Comparison of ENCODE assay signal across 27 cellular contexts in genomic region chr3:60304103-60304502, GRCh38.
A peak's percentile ranks its signal among the peaks of the same experiment; 100 is the strongest.
DNase-seq lines count a peak whose midpoint lies in the region; ATAC-seq and TF ChIP-seq lines count a peak whose summit lies in the region.
"Had no signal": no experiment of that assay in that cellular context is flagged by ENCODE, and none has a peak within 500 bp of the region (broad histone marks: within the 10 kb centered on the region; RNA-seq: fewer than 3 reads in every experiment).

No MANE protein-coding gene starts in this region.

- H3K27ac Mint-ChIP-seq in Calu3 (ENCODE audit: unreplicated experiment) (peak overlapping the region; percentile 82), chondrocyte (ENCODE audit: unreplicated experiment) (peak overlapping the region; percentile 94)
- H3K27ac Mint-ChIP-seq: activated T-helper 17 cell treated with anti-CD3 and anti-CD28 coated beads, Interleukin-2, amount 50 U/mL, for 72 hours; CD4-positive, CD25-positive, alpha-beta regulatory T cell; memory B cell had no signal

- H3K27me3 ChIP-seq in IMR-90 (ENCODE audit: control insufficient read depth, insufficient read depth, low read length) = no peaks in the 10 kb centered on the region
- H3K27me3 ChIP-seq: hepatocyte, sigmoid colon, testis had no signal

- no peaks in the 10 kb centered on the region for H3K9me3 ChIP-seq in IMR-90 (ENCODE audit: control insufficient read depth, insufficient read depth, low read length)
- H3K9me3 ChIP-seq: prostate gland, sigmoid colon, testis had no signal

- no peak overlapping the region; the same call in 1 of the 2 replicates for H2AK5ac ChIP-seq in IMR-90 (ENCODE audit: low read depth, low read length)

- H3K56ac ChIP-seq in IMR-90 (ENCODE audit: extremely low read depth, insufficient read depth, low read length) = no peak overlapping the region

- H3K4me2 ChIP-seq in IMR-90 (ENCODE audit: low read depth, low read length) = peak overlapping the region; percentile 2; the same call in 1 of the 2 replicates
- H3K4me2 ChIP-seq: hepatocyte had no signal

- no peak for DNase-seq in Calu3
- peak; percentile 85 for DNase-seq in IMR-90
- no peak for DNase-seq in chondrocyte (ENCODE audit: low spot score)
- DNase-seq in fibroblast of villous mesenchyme (ENCODE audit: low read depth) = peak; percentile 70
- DNase-seq in NCI-H510A (lab: John Stamatoyannopoulos, UW) = no peak
- DNase-seq in DMS79 treated with DMSO at 0.1 percent for 48 hours (lab: John Stamatoyannopoulos, UW) = no peak
- DNase-seq: activated CD4-positive, alpha-beta T cell treated with anti-CD3 and anti-CD28 coated beads, Interleukin-2, amount 50 U/mL, for 48 hours; activated CD8-positive, alpha-beta memory T cell treated with anti-CD3 and anti-CD28 coated beads, Interleukin-2, amount 50 U/mL, for 4 hours; activated naive CD4-positive, alpha-beta T cell treated with anti-CD3 and anti-CD28 coated beads, Interleukin-2, amount 50 U/mL, for 16 hours; CD4-positive, CD25-positive, alpha-beta regulatory T cell; central memory CD4-positive, alpha-beta T cell; EL; H7; left colon; NCI-H1105 treated with DMSO at 0.1 percent for 48 hours; NCI-H1930; RPMI8226; sigmoid colon; stimulated activated naive CD8-positive, alpha-beta T cell treated with anti-CD3 and anti-CD28 coated beads, Interleukin-15, Interleukin-2, amounts not matched to agents 100 U/mL and 50 U/mL, for 24 hours; T-helper 1 cell; testis had no signal

- dilution Hi-C loops in IMR-90 (cut with HindIII; ENCODE audit: low sequenced_read_pairs, unreplicated experiment) = no loop called here

- H3K27me3 Mint-ChIP-seq in Calu3 (ENCODE audit: unreplicated experiment) = no peaks in the 10 kb centered on the region
- no peaks in the 10 kb centered on the region for H3K27me3 Mint-ChIP-seq in chondrocyte (ENCODE audit: low read depth)
- H3K27me3 Mint-ChIP-seq: activated T-helper 17 cell treated with anti-CD3 and anti-CD28 coated beads, Interleukin-2, amount 50 U/mL, for 72 hours; memory B cell had no signal

- no TSS peak for BruUV-seq in Calu3 (replicated peaks; lab: Mats Ljungman, UMichigan)
- no TSS peak for BruUV-seq in IMR-90 (replicated peaks; lab: Mats Ljungman, UMichigan)

- TF ChIP-seq POLR2A in IMR-90 (IDR thresholded peaks at IDR 0.05; ENCODE audit: low read depth, low read length) = no peak

- peak overlapping the region; percentile 11 to 41; a peak in 3 of 4 replicates for H4K8ac ChIP-seq in IMR-90 (ENCODE audit: low read depth in 2 of 2, low read length in 2 of 2)

- TF ChIP-seq RAD21 in IMR-90 (IDR thresholded peaks at IDR 0.05; ENCODE audit: low read length) = no peak

- H2BK5ac ChIP-seq in IMR-90 (ENCODE audit: low read depth, low read length, poor library complexity, severe bottlenecking) = no peak overlapping the region

- peak overlapping the region; percentile 68 for H4K5ac ChIP-seq in IMR-90 (ENCODE audit: low read depth, low read length)

- no peaks in the 10 kb centered on the region for H4K20me1 ChIP-seq in IMR-90 (ENCODE audit: insufficient read depth, low read length)

- H3K4ac ChIP-seq in IMR-90 (ENCODE audit: low read depth, low read length) = peak overlapping the region; percentile 39; the same call in 1 of the 2 replicates

- in situ Hi-C loops in IMR-90 (cut with MboI; ENCODE audit: low sequenced_read_pairs) = no loop called here

- POLR2A ChIA-PET in IMR-90 (lab: Charles Lee; ENCODE audit: unreplicated experiment) = no interaction called here

- peak overlapping the region; percentile 75 for H2BK20ac ChIP-seq in IMR-90 (ENCODE audit: low read depth, low read length)

- H3K9ac ChIP-seq in IMR-90 (ENCODE audit: low read depth, low read length) = no peak overlapping the region

- no peaks in the 10 kb centered on the region; the same call in 1 of the 2 replicates for H3K9me1 ChIP-seq in IMR-90 (ENCODE audit: insufficient read depth, low read length)

- no peak overlapping the region for H2AFZ ChIP-seq in IMR-90 (replicated peaks; ENCODE audit: low read length, poor library complexity)
- H2AFZ ChIP-seq: hepatocyte had no signal

- peak overlapping the region; percentile 91 for H2BK120ac ChIP-seq in IMR-90 (ENCODE audit: low read depth, low read length)

- TF ChIP-seq CTCF in Calu3 (IDR thresholded peaks at IDR 0.05; ENCODE audit: unreplicated experiment) (no peak), IMR-90 (conservative IDR thresholded peaks at IDR 0.05; ENCODE audit: low read depth, low read length) (no peak), chondrocyte (IDR thresholded peaks at IDR 0.05) (no peak), fibroblast of villous mesenchyme (IDR thresholded peaks at IDR 0.05; ENCODE audit: insufficient read depth, low read depth, low read length) (no peak)

- H2BK15ac ChIP-seq in IMR-90 (ENCODE audit: low read depth, low read length) = peak overlapping the region; percentile 63; the same call in 1 of the 3 replicates

- peak overlapping the region; percentile 67 for H4K91ac ChIP-seq in IMR-90 (ENCODE audit: insufficient read depth, low read depth, low read length)

- intact Hi-C loops in Calu3 (cut with micrococcal nuclease; ENCODE audit: unreplicated experiment) = no loop called here
- intact Hi-C loops in IMR-90 (cut with micrococcal nuclease) = no loop called here

- no peaks in the 10 kb centered on the region for H3K79me1 ChIP-seq in IMR-90 (ENCODE audit: low read depth in 1 of 2, low read length in 2 of 2)

- H3K36me3 ChIP-seq in IMR-90 (ENCODE audit: control insufficient read depth, insufficient read depth, low read length) = no peaks in the 10 kb centered on the region
- H3K36me3 ChIP-seq: prostate gland, sigmoid colon had no signal

- CTCF ChIA-PET in Calu3 (lab: Charles Lee) = no interaction called here
- CTCF ChIA-PET in IMR-90 (lab: Yijun Ruan, JAX) = no interaction called here

- ATAC-seq in IMR-90 (ENCODE audit: low read depth) = peak; percentile 21; the same call in 1 of the 2 replicates
- no peak for ATAC-seq in GM18502 (IDR thresholded peaks at IDR 0.05; ENCODE audit: poor library complexity, unreplicated experiment)
- ATAC-seq in HG03520 (IDR thresholded peaks at IDR 0.05; ENCODE audit: unreplicated experiment) = no peak
- ATAC-seq: activated T-helper 17 cell treated with anti-CD3 and anti-CD28 coated beads, Interleukin-2, amount 50 U/mL, for 72 hours; left colon; stimulated activated naive CD8-positive, alpha-beta T cell treated with anti-CD3 and anti-CD28 coated beads, Interleukin-15, Interleukin-2, amounts not matched to agents 100 U/mL and 50 U/mL, for 24 hours had no signal

- H3K9me3 Mint-ChIP-seq in Calu3 (ENCODE audit: low read depth, unreplicated experiment) (no peaks in the 10 kb centered on the region), chondrocyte (ENCODE audit: low read depth) (no peaks in the 10 kb centered on the region)
- H3K9me3 Mint-ChIP-seq: activated T-helper 17 cell treated with anti-CD3 and anti-CD28 coated beads, Interleukin-2, amount 50 U/mL, for 72 hours; memory B cell had no signal

- H3K27ac ChIP-seq in IMR-90 (ENCODE audit: insufficient read depth, low read length) = peak overlapping the region; percentile 28; the same call in 1 of the 2 replicates
- H3K27ac ChIP-seq: hepatocyte, prostate gland, sigmoid colon, testis had no signal

- peaks cover 13% of the 10 kb centered on the region for H3K4me1 ChIP-seq in IMR-90 (ENCODE audit: control insufficient read depth, insufficient read depth, low read length)
- H3K4me1 ChIP-seq: prostate gland, sigmoid colon, testis had no signal

- H3K23ac ChIP-seq in IMR-90 (ENCODE audit: low read depth, low read length) = peak overlapping the region; percentile 68; the same call in 1 of the 2 replicates

- peak overlapping the region; percentile 28 for H3K18ac ChIP-seq in IMR-90 (ENCODE audit: low read depth, low read length)

- no peak overlapping the region for H3K4me3 Mint-ChIP-seq in Calu3 (ENCODE audit: low read depth, unreplicated experiment)
- H3K4me3 Mint-ChIP-seq in chondrocyte (ENCODE audit: unreplicated experiment) = peak overlapping the region; percentile 4
- H3K4me3 Mint-ChIP-seq: activated T-helper 17 cell treated with anti-CD3 and anti-CD28 coated beads, Interleukin-2, amount 50 U/mL, for 72 hours; CD4-positive, CD25-positive, alpha-beta regulatory T cell; memory B cell had no signal

- no peak overlapping the region for H2AK9ac ChIP-seq in IMR-90 (replicated peaks; ENCODE audit: low read depth, low read length, poor library complexity)

- H3K36me3 Mint-ChIP-seq in Calu3 (ENCODE audit: insufficient read depth, unreplicated experiment) (peaks cover 6% of the 10 kb centered on the region), chondrocyte (ENCODE audit: low read depth) (no peaks in the 10 kb centered on the region)
- H3K36me3 Mint-ChIP-seq: CD4-positive, CD25-positive, alpha-beta regulatory T cell; memory B cell had no signal

- H3K14ac ChIP-seq in IMR-90 (replicated peaks; ENCODE audit: low read depth, low read length) = peak overlapping the region; percentile 77

- H3K4me1 Mint-ChIP-seq in Calu3 (ENCODE audit: low read depth, unreplicated experiment) = peaks cover 25% of the 10 kb centered on the region
- peaks cover 44% of the 10 kb centered on the region for H3K4me1 Mint-ChIP-seq in chondrocyte (ENCODE audit: low read depth)
- H3K4me1 Mint-ChIP-seq: activated T-helper 17 cell treated with anti-CD3 and anti-CD28 coated beads, Interleukin-2, amount 50 U/mL, for 72 hours; memory B cell had no signal

- H3K4me3 ChIP-seq in IMR-90 (ENCODE audit: insufficient read depth, low read depth, low read length) (no peak overlapping the region), fibroblast of villous mesenchyme (ENCODE audit: low read depth, low read length) (no peak overlapping the region)
- H3K4me3 ChIP-seq: hepatocyte, prostate gland, sigmoid colon, testis had no signal

TF ChIP-seq in IMR-90, 13 proteins besides CTCF, POLR2A, EP300 and RAD21:
- TF ChIP-seq RCOR1 (IDR thresholded peaks at IDR 0.05; ENCODE audit: insufficient replicate concordance, low read length) (no peak), CEBPB (IDR thresholded peaks at IDR 0.05; ENCODE audit: low read depth, low read length) (peak; percentile 86)

Comparison
In these comparisons a context has a peak if more than half of its experiments do, and no peak if none do; other contexts are left out.
1. DNase-seq: peak in IMR-90 (single experiment) and fibroblast of villous mesenchyme (single experiment); none in Calu3 (single experiment), chondrocyte (single experiment), NCI-H510A (single experiment) and DMS79 treated with DMSO at 0.1 percent for 48 hours (single experiment).